ENCODE assay signal across 12 cellular contexts in genomic region chr11:8765294-8765693, GRCh38.
A peak's percentile ranks its signal among the peaks of the same experiment; 100 is the strongest.
DNase-seq lines count a peak whose midpoint lies in the region; ATAC-seq and TF ChIP-seq lines count a peak whose summit lies in the region.
"Had no signal": no experiment of that assay in that cellular context is flagged by ENCODE, and none has a peak within 500 bp of the region (broad histone marks: within the 10 kb centered on the region; RNA-seq: fewer than 3 reads in every experiment).

No MANE protein-coding gene starts in this region.

- H3K9me3 ChIP-seq in ascending aorta (no peaks in the 10 kb centered on the region), Caco-2 (no peaks in the 10 kb centered on the region)

- no peak overlapping the region for H3K27ac Mint-ChIP-seq in Caco-2 (ENCODE audit: unreplicated experiment)
- no peak overlapping the region for H3K27ac Mint-ChIP-seq in activated CD8-positive, alpha-beta T cell treated with anti-CD3 and anti-CD28 coated beads, Interleukin-2, amount 10 ng/mL, durations not matched to agents 7 days and 5 days
- H3K27ac Mint-ChIP-seq: activated naive CD4-positive, alpha-beta T cell treated with anti-CD3 and anti-CD28 coated beads, Interleukin-2, amount 50 U/mL, for 24 hours had no signal

- H3K36me3 Mint-ChIP-seq in Caco-2 (ENCODE audit: insufficient read depth, unreplicated experiment): no peaks in the 10 kb centered on the region
- no peaks in the 10 kb centered on the region for H3K36me3 Mint-ChIP-seq in activated CD8-positive, alpha-beta T cell treated with anti-CD3 and anti-CD28 coated beads, Interleukin-2, amount 10 ng/mL, durations not matched to agents 7 days and 5 days (ENCODE audit: low read depth)
- H3K36me3 Mint-ChIP-seq: activated naive CD4-positive, alpha-beta T cell treated with anti-CD3 and anti-CD28 coated beads, Interleukin-2, amount 50 U/mL, for 24 hours had no signal

- intact Hi-C loops in ascending aorta (cut with DNase I) (no loop called here), Caco-2 (cut with micrococcal nuclease; ENCODE audit: unreplicated experiment) (no loop called here)

- DNase-seq in GM04503 (ENCODE audit: low read depth): peak; percentile 57
- no peak for DNase-seq in ascending aorta (ENCODE audit: low spot score in 2 of 2)
- peak; percentile 44 for DNase-seq in hepatic stellate cell (ENCODE audit: low spot score)
- peak; percentile 20 for DNase-seq in skeletal muscle cell (ENCODE audit: low read depth)
- no peak for DNase-seq in Caco-2
- no peak for DNase-seq in NCI-H2029 (lab: John Stamatoyannopoulos, UW)
- no peak for DNase-seq in activated CD8-positive, alpha-beta T cell treated with anti-CD3 and anti-CD28 coated beads, Interleukin-2, amount 10 ng/mL, durations not matched to agents 7 days and 5 days
- DNase-seq in SHP77 treated with DMSO at 0.1 percent for 48 hours (lab: John Stamatoyannopoulos, UW): no peak
- DNase-seq: activated CD4-positive, alpha-beta T cell treated with anti-CD3 and anti-CD28 coated beads, Interleukin-2, amount 50 U/mL, for 1 hour; SIG-M5 had no signal

- H3K4me3 Mint-ChIP-seq in Caco-2 (ENCODE audit: unreplicated experiment): no peak overlapping the region
- H3K4me3 Mint-ChIP-seq in activated CD8-positive, alpha-beta T cell treated with anti-CD3 and anti-CD28 coated beads, Interleukin-2, amount 10 ng/mL, durations not matched to agents 7 days and 5 days: no peak overlapping the region
- H3K4me3 Mint-ChIP-seq: activated naive CD4-positive, alpha-beta T cell treated with anti-CD3 and anti-CD28 coated beads, Interleukin-2, amount 50 U/mL, for 24 hours had no signal

- POLR2A ChIA-PET in Caco-2 (lab: Charles Lee): no interaction called here
- POLR2A ChIA-PET in activated CD8-positive, alpha-beta T cell treated with anti-CD3 and anti-CD28 coated beads, Interleukin-2, amount 10 ng/mL, durations not matched to agents 7 days and 5 days (lab: Charles Lee): no interaction called here

- no peaks in the 10 kb centered on the region for H3K27me3 Mint-ChIP-seq in Caco-2 (ENCODE audit: insufficient read depth, unreplicated experiment)
- peaks cover 5% of the 10 kb centered on the region for H3K27me3 Mint-ChIP-seq in activated CD8-positive, alpha-beta T cell treated with anti-CD3 and anti-CD28 coated beads, Interleukin-2, amount 10 ng/mL, durations not matched to agents 7 days and 5 days (ENCODE audit: low read depth)
- H3K27me3 Mint-ChIP-seq: activated naive CD4-positive, alpha-beta T cell treated with anti-CD3 and anti-CD28 coated beads, Interleukin-2, amount 50 U/mL, for 24 hours had no signal

- H3K4me1 Mint-ChIP-seq in Caco-2 (ENCODE audit: low read depth, unreplicated experiment): peaks cover 12% of the 10 kb centered on the region
- no peaks in the 10 kb centered on the region for H3K4me1 Mint-ChIP-seq in activated CD8-positive, alpha-beta T cell treated with anti-CD3 and anti-CD28 coated beads, Interleukin-2, amount 10 ng/mL, durations not matched to agents 7 days and 5 days (ENCODE audit: low read depth)
- H3K4me1 Mint-ChIP-seq: activated naive CD4-positive, alpha-beta T cell treated with anti-CD3 and anti-CD28 coated beads, Interleukin-2, amount 50 U/mL, for 24 hours had no signal

- H3K4me3 ChIP-seq in ascending aorta (no peak overlapping the region), skeletal muscle cell (ENCODE audit: low read depth, low read length) (no peak overlapping the region), Caco-2 (ENCODE audit: low read depth, low read length) (no peak overlapping the region)

- H3K27me3 ChIP-seq in ascending aorta (no peaks in the 10 kb centered on the region), Caco-2 (replicated peaks; ENCODE audit: control insufficient read depth, insufficient read depth, low read length) (no peaks in the 10 kb centered on the region)

- no TSS peak for BruUV-seq in Caco-2 (replicated peaks; lab: Mats Ljungman, UMichigan)

- CTCF ChIA-PET in Caco-2 (lab: Charles Lee): no interaction called here
- CTCF ChIA-PET in activated CD8-positive, alpha-beta T cell treated with anti-CD3 and anti-CD28 coated beads, Interleukin-2, amount 10 ng/mL, durations not matched to agents 7 days and 5 days (lab: Charles Lee): no interaction called here

- ATAC-seq in activated CD8-positive, alpha-beta T cell treated with anti-CD3 and anti-CD28 coated beads, Interleukin-2, amount 10 ng/mL, durations not matched to agents 7 days and 5 days: no peak

- no peaks in the 10 kb centered on the region for H3K9me3 Mint-ChIP-seq in Caco-2 (ENCODE audit: unreplicated experiment)
- no peaks in the 10 kb centered on the region for H3K9me3 Mint-ChIP-seq in activated CD8-positive, alpha-beta T cell treated with anti-CD3 and anti-CD28 coated beads, Interleukin-2, amount 10 ng/mL, durations not matched to agents 7 days and 5 days (ENCODE audit: insufficient read depth)
- H3K9me3 Mint-ChIP-seq: activated naive CD4-positive, alpha-beta T cell treated with anti-CD3 and anti-CD28 coated beads, Interleukin-2, amount 50 U/mL, for 24 hours had no signal

- H3K4me1 ChIP-seq in ascending aorta (peaks cover 14 to 59% of the 10 kb centered on the region in 2 donors), Caco-2 (peaks cover 14% of the 10 kb centered on the region; the same call in 1 of the 2 replicates)

- H3K36me3 ChIP-seq in ascending aorta: no peaks in the 10 kb centered on the region
- peaks cover 1% of the 10 kb centered on the region; the same call in 1 of the 2 replicates for H3K36me3 ChIP-seq in Caco-2 (ENCODE audit: control insufficient read depth, insufficient read depth, low read length)

- H3K27ac ChIP-seq in ascending aorta: peak overlapping the region; percentile 61 to 80
- H3K27ac ChIP-seq: KMS-11 had no signal

- no peak for TF ChIP-seq CTCF in ascending aorta (IDR thresholded peaks at IDR 0.05)
- TF ChIP-seq CTCF in Caco-2 (IDR thresholded peaks at IDR 0.05; ENCODE audit: insufficient read depth in 1 of 2, low read depth in 1 of 2, low read length in 1 of 2, severe bottlenecking in 1 of 2, unreplicated experiment in 1 of 2): no peak

Comparison
In these comparisons a context has a peak if more than half of its experiments do, and no peak if none do; other contexts are left out.
1. DNase-seq: peak in GM04503 (single experiment), hepatic stellate cell (single experiment) and skeletal muscle cell (single experiment); none in ascending aorta (0 of 2), Caco-2 (0 of 2), NCI-H2029 (single experiment), activated CD8-positive, alpha-beta T cell treated with anti-CD3 and anti-CD28 coated beads, Interleukin-2, amount 10 ng/mL, durations not matched to agents 7 days and 5 days (single experiment) and SHP77 treated with DMSO at 0.1 percent for 48 hours (single experiment).